In the genomic region with DNA sequence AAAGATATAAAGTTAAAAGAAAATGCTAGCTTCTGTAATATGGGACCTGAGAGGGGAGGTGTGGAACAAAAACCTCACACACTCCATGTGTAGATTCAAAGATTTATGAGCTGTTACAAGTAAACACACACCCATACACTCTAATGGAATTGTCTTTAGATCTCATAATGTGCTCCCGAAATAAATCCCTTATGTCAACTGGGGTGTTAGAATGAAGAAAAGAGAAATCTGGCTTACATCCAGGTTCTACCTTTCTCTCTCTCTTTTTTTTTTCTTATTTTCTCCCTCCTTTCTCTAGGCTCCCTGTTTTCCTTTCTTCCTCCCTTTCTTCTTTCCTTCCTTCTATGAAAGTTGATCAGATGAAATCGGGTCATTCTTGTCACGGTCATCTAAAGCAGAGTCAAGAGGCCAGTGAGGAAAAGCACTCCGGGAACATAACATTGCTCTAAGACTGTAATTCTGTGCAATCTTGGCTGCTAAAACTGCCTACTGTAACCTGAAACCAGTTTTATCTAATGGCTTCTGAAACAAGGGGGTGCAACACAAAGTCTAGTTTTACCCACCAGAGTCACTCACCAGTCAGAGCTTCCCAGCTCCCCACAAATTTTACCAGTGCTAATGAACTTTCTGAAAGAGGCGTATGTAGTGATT, we compare ENCODE assay signal across 14 cellular contexts.
DNase-seq lines count a peak whose midpoint lies in the region; TF ChIP-seq lines count a peak whose summit lies in the region.
"Had no signal": no experiment of that assay in that cellular context is flagged by ENCODE, and none has a peak within 500 bp of the region (broad histone marks: within the 10 kb centered on the region; RNA-seq: fewer than 3 reads in every experiment).

No MANE protein-coding gene starts in this region.

- H3K4me3 Mint-ChIP-seq in nephron = peak overlapping the region in 1 of 3 experiments; percentile 10
- H3K4me3 Mint-ChIP-seq: activated naive CD8-positive, alpha-beta T cell; stimulated activated naive B cell treated with anti-CD40 and anti-IgM and Interleukin-4, amounts not matched to agents 10 μg/mL and 1 μg/mL and 100 μg/mL, for 72 hours had no signal

- in situ Hi-C loops in GM23248 (cut with MboI) = no loop called here

- H3K4me3 ChIP-seq in GM23248 (no peak overlapping the region), lower leg skin (ENCODE audit: low read depth, poor library complexity, severe bottlenecking) (no peak overlapping the region), MM.1S (ENCODE audit: low read length) (no peak overlapping the region)
- H3K4me3 ChIP-seq: SJSA1 had no signal

- no peaks in the 10 kb centered on the region for H3K9me3 ChIP-seq in GM23248 (ENCODE audit: low read depth)
- H3K9me3 ChIP-seq in MM.1S (replicated peaks; ENCODE audit: insufficient read depth, low read length) = no peaks in the 10 kb centered on the region
- H3K9me3 ChIP-seq: SJSA1 had no signal

- peak overlapping the region; percentile 33 for H3K4me2 ChIP-seq in GM23248 (ENCODE audit: unreplicated experiment)
- H3K4me2 ChIP-seq in MM.1S (ENCODE audit: low read depth, low read length) = no peak overlapping the region

- peak overlapping the region; percentile 53; the same call in 1 of the 2 replicates for H3K27ac ChIP-seq in GM23248
- H3K27ac ChIP-seq in MM.1S (ENCODE audit: low read length) = no peak overlapping the region
- H3K27ac ChIP-seq: SJSA1 had no signal

- no peak for TF ChIP-seq POLR2A in lower leg skin (IDR thresholded peaks at IDR 0.05)

- DNase-seq in GM23248 = peak; percentile 43
- DNase-seq in NCI-H2081 (lab: John Stamatoyannopoulos, UW) = peak; percentile 21 to 51
- DNase-seq in astrocyte of the hippocampus (ENCODE audit: low read depth, low spot score) = peak; percentile 35
- DNase-seq in lower leg skin (ENCODE audit: low spot score in 2 of 2) = no peak
- no peak for DNase-seq in GM20000 (ENCODE audit: low spot score)
- DNase-seq in HPDE6-E6E7 (ENCODE audit: extremely low spot score) = no peak
- no peak for DNase-seq in MM.1S
- DNase-seq: C1 segment of cervical spinal cord; left cardiac atrium; nucleus accumbens; stimulated activated naive B cell treated with anti-CD40 and anti-IgM and Interleukin-4, amounts not matched to agents 10 μg/mL and 1 μg/mL and 100 μg/mL, for 72 hours had no signal

- peaks cover 39% of the 10 kb centered on the region for H3F3A ChIP-seq in GM23248 (ENCODE audit: insufficient read depth)
- H3F3A ChIP-seq in MM.1S (ENCODE audit: insufficient read depth, low read length) = no peaks in the 10 kb centered on the region

- H4K20me1 ChIP-seq in GM23248 (ENCODE audit: insufficient read depth) = no peaks in the 10 kb centered on the region
- H4K20me1 ChIP-seq in MM.1S (ENCODE audit: insufficient read depth, low read length) = no peaks in the 10 kb centered on the region

- H3K4me1 Mint-ChIP-seq in nephron = peaks cover 39% of the 10 kb centered on the region

- WGBS in GM23248 (ENCODE audit: low coverage in 1 of 2, low lambda C conversion rate in 2 of 2, missing lambda C conversion rate in 2 of 2), 2 experiments = 47 to 48% methylated on average over 5 of the region's 5 CpGs
- 71 to 76% methylated on average over 5 of the region's 5 CpGs for WGBS in lower leg skin, 2 donors

- no peak for TF ChIP-seq CTCF in nephron (IDR thresholded peaks at IDR 0.05; ENCODE audit: unreplicated experiment in 3 of 3)
- TF ChIP-seq CTCF in lower leg skin (IDR thresholded peaks at IDR 0.05) = no peak
- no peak for TF ChIP-seq CTCF in GM20000 (IDR thresholded peaks at IDR 0.05; ENCODE audit: extremely low read depth, missing control alignments)
- TF ChIP-seq CTCF in MM.1S (IDR thresholded peaks at IDR 0.05; ENCODE audit: low read length) = no peak

- peak overlapping the region; percentile 35; the same call in 1 of the 2 replicates for H2AFZ ChIP-seq in GM23248
- H2AFZ ChIP-seq in MM.1S (ENCODE audit: low read length) = no peak overlapping the region

- peak overlapping the region in 2 of 3 experiments; percentile 4 to 31 for H3K27ac Mint-ChIP-seq in nephron
- H3K27ac Mint-ChIP-seq: activated naive CD8-positive, alpha-beta T cell; stimulated activated naive B cell treated with anti-CD40 and anti-IgM and Interleukin-4, amounts not matched to agents 10 μg/mL and 1 μg/mL and 100 μg/mL, for 72 hours had no signal

- H3K9me2 ChIP-seq in GM23248 (ENCODE audit: insufficient read depth) (no peaks in the 10 kb centered on the region), MM.1S (replicated peaks; ENCODE audit: insufficient read depth, low read length) (no peaks in the 10 kb centered on the region)

- H3K27me3 ChIP-seq in GM23248 (replicated peaks; ENCODE audit: insufficient read depth) = no peaks in the 10 kb centered on the region
- H3K27me3 ChIP-seq in MM.1S (replicated peaks; ENCODE audit: insufficient read depth, low read length) = no peaks in the 10 kb centered on the region
- H3K27me3 ChIP-seq: SJSA1 had no signal

- no peaks in the 10 kb centered on the region for H3K36me3 Mint-ChIP-seq in nephron (ENCODE audit: low read depth)
- H3K36me3 Mint-ChIP-seq: activated naive CD8-positive, alpha-beta T cell; stimulated activated naive B cell treated with anti-CD40 and anti-IgM and Interleukin-4, amounts not matched to agents 10 μg/mL and 1 μg/mL and 100 μg/mL, for 72 hours had no signal

- H3K9me3 Mint-ChIP-seq in nephron = no peaks in the 10 kb centered on the region

- H3K27me3 Mint-ChIP-seq in nephron (ENCODE audit: low read depth) = peaks cover 3% of the 10 kb centered on the region
- H3K27me3 Mint-ChIP-seq: activated naive CD8-positive, alpha-beta T cell had no signal

- H3K79me2 ChIP-seq in GM23248 (ENCODE audit: insufficient read depth) (no peaks in the 10 kb centered on the region), MM.1S (ENCODE audit: low read length) (no peaks in the 10 kb centered on the region)

- intact Hi-C loops in lower leg skin (cut with DNase I; ENCODE audit: low total_unique reads) = no loop called here

- H3K36me3 ChIP-seq in GM23248 (ENCODE audit: low read depth) (no peaks in the 10 kb centered on the region), MM.1S (replicated peaks; ENCODE audit: insufficient read depth, low read length) (no peaks in the 10 kb centered on the region)
- H3K36me3 ChIP-seq: SJSA1 had no signal

- H3K9ac ChIP-seq in GM23248 = no peak overlapping the region
- H3K9ac ChIP-seq in MM.1S (ENCODE audit: low read length) = no peak overlapping the region

- peaks cover 56% of the 10 kb centered on the region for H3K4me1 ChIP-seq in GM23248 (ENCODE audit: insufficient read depth)
- no peaks in the 10 kb centered on the region for H3K4me1 ChIP-seq in MM.1S (ENCODE audit: low read length)

Comparison
In these comparisons a context has a peak if more than half of its experiments do, and no peak if none do; other contexts are left out.
1. DNase-seq: peak in GM23248 (single experiment), NCI-H2081 (2 of 2) and astrocyte of the hippocampus (single experiment); none in lower leg skin (0 of 2), GM20000 (single experiment), HPDE6-E6E7 (single experiment) and MM.1S (single experiment).